1 cellular context compared by ENCODE assay signal in the genomic region with DNA sequence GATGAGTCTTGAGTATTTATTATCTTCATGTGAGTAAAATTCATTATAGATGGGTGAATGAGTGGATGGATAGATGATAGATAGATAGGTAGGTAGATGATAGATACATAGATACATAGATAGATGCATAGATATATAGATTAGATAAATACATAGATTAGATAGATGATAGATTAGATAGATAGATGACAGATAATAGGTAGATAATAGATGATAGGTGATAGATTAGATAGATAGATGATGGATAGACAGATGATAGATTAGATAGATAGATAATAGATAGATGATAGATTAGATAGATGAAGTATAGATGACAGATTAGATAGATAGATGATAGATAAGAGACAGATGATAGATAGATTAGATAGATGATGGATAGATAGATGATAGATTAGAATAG.
TF ChIP-seq lines count a peak whose summit lies in the region.

No MANE protein-coding gene starts in this region.

TF ChIP-seq in K562, 482 proteins besides CTCF, POLR2A, EP300 and RAD21 (continued from another document):
- TF ChIP-seq, protein P1, sequence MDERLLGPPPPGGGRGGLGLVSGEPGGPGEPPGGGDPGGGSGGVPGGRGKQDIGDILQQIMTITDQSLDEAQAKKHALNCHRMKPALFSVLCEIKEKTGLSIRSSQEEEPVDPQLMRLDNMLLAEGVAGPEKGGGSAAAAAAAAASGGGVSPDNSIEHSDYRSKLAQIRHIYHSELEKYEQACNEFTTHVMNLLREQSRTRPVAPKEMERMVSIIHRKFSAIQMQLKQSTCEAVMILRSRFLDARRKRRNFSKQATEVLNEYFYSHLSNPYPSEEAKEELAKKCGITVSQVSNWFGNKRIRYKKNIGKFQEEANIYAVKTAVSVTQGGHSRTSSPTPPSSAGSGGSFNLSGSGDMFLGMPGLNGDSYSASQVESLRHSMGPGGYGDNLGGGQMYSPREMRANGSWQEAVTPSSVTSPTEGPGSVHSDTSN (CRISPR knock-in tag; IDR thresholded peaks at IDR 0.05; ENCODE audit: low read depth): no peak
- TF ChIP-seq, protein P1 (tag; conservative IDR thresholded peaks at IDR 0.05; ENCODE audit: low read depth): no peak
- TF ChIP-seq KDM1A (IDR thresholded peaks at IDR 0.05) (0 out of 4 replicates have a peak, but pooled peaks of 1 of the 2 experiments have one; percentile 24), ZNF280B (CRISPR knock-in tag; IDR thresholded peaks at IDR 0.05) (no peak), TAF1 (IDR thresholded peaks at IDR 0.05; ENCODE audit: control insufficient read depth, extremely low read depth, insufficient read depth, low read length, severe bottlenecking) (no peak), MGA (IDR thresholded peaks at IDR 0.05) (no peak), FOXM1 (IDR thresholded peaks at IDR 0.05; ENCODE audit: low read depth) (0 out of 2 replicates have a peak, but pooled peaks have one; percentile 9), FOXM1 (CRISPR knock-in tag; IDR thresholded peaks at IDR 0.05; ENCODE audit: low read depth) (no peak), GATAD2A (IDR thresholded peaks at IDR 0.05) (peak; percentile 99), CREB3L1 (IDR thresholded peaks at IDR 0.05; ENCODE audit: borderline replicate concordance, low read depth) (no peak), MTA2 (IDR thresholded peaks at IDR 0.05; ENCODE audit: low read depth) (0 out of 2 replicates have a peak, but pooled peaks have one; percentile 24), SUPT5H (IDR thresholded peaks at IDR 0.05) (no peak), RAD51 (IDR thresholded peaks at IDR 0.05; ENCODE audit: borderline replicate concordance, low read depth) (no peak), SMARCC2 (IDR thresholded peaks at IDR 0.05; ENCODE audit: low read depth) (no peak), HNRNPL (IDR thresholded peaks at IDR 0.05; ENCODE audit: low read depth, low read length) (no peak), SMARCA5 (IDR thresholded peaks at IDR 0.05) (peak; percentile 72), CTBP1 (IDR thresholded peaks at IDR 0.05; ENCODE audit: borderline replicate concordance) (peak; percentile 75; the same call in 1 of the 2 replicates), SLC30A9 (CRISPR knock-in tag; IDR thresholded peaks at IDR 0.05) (no peak), NCOA2 (IDR thresholded peaks at IDR 0.05; ENCODE audit: partially characterized antibody in 2 of 2) (peak; percentile 35 to 54), ZNF583 (CRISPR knock-in tag; IDR thresholded peaks at IDR 0.05) (no peak), SMARCE1 (IDR thresholded peaks at IDR 0.05) (no peak), GTF2E2 (tag; IDR thresholded peaks at IDR 0.05) (no peak), ARID1B (IDR thresholded peaks at IDR 0.05) (peak; percentile 42)
- TF ChIP-seq, protein P2, sequence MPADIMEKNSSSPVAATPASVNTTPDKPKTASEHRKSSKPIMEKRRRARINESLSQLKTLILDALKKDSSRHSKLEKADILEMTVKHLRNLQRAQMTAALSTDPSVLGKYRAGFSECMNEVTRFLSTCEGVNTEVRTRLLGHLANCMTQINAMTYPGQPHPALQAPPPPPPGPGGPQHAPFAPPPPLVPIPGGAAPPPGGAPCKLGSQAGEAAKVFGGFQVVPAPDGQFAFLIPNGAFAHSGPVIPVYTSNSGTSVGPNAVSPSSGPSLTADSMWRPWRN (IDR thresholded peaks at IDR 0.05; ENCODE audit: low read depth): no peak
- TF ChIP-seq, protein P3, sequence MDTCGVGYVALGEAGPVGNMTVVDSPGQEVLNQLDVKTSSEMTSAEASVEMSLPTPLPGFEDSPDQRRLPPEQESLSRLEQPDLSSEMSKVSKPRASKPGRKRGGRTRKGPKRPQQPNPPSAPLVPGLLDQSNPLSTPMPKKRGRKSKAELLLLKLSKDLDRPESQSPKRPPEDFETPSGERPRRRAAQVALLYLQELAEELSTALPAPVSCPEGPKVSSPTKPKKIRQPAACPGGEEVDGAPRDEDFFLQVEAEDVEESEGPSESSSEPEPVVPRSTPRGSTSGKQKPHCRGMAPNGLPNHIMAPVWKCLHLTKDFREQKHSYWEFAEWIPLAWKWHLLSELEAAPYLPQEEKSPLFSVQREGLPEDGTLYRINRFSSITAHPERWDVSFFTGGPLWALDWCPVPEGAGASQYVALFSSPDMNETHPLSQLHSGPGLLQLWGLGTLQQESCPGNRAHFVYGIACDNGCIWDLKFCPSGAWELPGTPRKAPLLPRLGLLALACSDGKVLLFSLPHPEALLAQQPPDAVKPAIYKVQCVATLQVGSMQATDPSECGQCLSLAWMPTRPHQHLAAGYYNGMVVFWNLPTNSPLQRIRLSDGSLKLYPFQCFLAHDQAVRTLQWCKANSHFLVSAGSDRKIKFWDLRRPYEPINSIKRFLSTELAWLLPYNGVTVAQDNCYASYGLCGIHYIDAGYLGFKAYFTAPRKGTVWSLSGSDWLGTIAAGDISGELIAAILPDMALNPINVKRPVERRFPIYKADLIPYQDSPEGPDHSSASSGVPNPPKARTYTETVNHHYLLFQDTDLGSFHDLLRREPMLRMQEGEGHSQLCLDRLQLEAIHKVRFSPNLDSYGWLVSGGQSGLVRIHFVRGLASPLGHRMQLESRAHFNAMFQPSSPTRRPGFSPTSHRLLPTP (IDR thresholded peaks at IDR 0.05; ENCODE audit: borderline replicate concordance, extremely low read depth, insufficient read length): no peak
TF ChIP-seq in K562: peak in this region for 27.
